1 cellular context compared by ENCODE assay signal in the genomic region with DNA sequence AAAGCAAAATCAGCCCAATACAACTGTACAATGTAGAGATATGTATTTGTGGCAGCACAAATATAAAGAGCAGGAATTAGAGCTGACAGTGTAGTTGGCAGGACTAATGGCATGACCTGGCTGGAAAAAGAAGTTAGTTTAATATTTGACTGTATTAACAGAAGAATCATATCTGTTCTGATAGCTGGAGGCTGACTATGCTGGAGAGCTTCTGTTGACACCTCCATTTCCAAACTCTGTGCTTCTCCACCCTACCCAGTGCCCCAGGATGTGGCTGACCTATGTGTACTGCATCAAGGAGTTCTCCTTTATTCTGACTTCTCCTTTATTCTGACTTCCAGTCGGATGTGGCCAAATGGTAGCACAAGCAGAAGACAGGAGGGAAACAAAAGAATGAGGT.
TF ChIP-seq lines count a peak whose summit lies in the region.

No MANE protein-coding gene starts in this region.

TF ChIP-seq in HepG2, 621 proteins besides CTCF, POLR2A, EP300 and RAD21 (continued from another document):
- TF ChIP-seq DPF2 (CRISPR knock-in tag; IDR thresholded peaks at IDR 0.05; ENCODE audit: borderline replicate concordance, low read depth) (no peak), NAIF1 (CRISPR knock-in tag; IDR thresholded peaks at IDR 0.05; ENCODE audit: borderline replicate concordance) (no peak), ZBTB42 (CRISPR knock-in tag; IDR thresholded peaks at IDR 0.05) (no peak), MATR3 (CRISPR knock-in tag; IDR thresholded peaks at IDR 0.05) (no peak)
- TF ChIP-seq, protein P1, sequence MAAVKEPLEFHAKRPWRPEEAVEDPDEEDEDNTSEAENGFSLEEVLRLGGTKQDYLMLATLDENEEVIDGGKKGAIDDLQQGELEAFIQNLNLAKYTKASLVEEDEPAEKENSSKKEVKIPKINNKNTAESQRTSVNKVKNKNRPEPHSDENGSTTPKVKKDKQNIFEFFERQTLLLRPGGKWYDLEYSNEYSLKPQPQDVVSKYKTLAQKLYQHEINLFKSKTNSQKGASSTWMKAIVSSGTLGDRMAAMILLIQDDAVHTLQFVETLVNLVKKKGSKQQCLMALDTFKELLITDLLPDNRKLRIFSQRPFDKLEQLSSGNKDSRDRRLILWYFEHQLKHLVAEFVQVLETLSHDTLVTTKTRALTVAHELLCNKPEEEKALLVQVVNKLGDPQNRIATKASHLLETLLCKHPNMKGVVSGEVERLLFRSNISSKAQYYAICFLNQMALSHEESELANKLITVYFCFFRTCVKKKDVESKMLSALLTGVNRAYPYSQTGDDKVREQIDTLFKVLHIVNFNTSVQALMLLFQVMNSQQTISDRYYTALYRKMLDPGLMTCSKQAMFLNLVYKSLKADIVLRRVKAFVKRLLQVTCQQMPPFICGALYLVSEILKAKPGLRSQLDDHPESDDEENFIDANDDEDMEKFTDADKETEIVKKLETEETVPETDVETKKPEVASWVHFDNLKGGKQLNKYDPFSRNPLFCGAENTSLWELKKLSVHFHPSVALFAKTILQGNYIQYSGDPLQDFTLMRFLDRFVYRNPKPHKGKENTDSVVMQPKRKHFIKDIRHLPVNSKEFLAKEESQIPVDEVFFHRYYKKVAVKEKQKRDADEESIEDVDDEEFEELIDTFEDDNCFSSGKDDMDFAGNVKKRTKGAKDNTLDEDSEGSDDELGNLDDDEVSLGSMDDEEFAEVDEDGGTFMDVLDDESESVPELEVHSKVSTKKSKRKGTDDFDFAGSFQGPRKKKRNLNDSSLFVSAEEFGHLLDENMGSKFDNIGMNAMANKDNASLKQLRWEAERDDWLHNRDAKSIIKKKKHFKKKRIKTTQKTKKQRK (IDR thresholded peaks at IDR 0.05; ENCODE audit: low read length), result no peak
- TF ChIP-seq, protein P2, sequence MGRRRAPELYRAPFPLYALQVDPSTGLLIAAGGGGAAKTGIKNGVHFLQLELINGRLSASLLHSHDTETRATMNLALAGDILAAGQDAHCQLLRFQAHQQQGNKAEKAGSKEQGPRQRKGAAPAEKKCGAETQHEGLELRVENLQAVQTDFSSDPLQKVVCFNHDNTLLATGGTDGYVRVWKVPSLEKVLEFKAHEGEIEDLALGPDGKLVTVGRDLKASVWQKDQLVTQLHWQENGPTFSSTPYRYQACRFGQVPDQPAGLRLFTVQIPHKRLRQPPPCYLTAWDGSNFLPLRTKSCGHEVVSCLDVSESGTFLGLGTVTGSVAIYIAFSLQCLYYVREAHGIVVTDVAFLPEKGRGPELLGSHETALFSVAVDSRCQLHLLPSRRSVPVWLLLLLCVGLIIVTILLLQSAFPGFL (CRISPR knock-in tag; IDR thresholded peaks at IDR 0.05), result no peak
